In genomic region chr5:173689171-173689676, GRCh38 we compare ENCODE assay signal across 11 cellular contexts.
A peak's percentile ranks its signal among the peaks of the same experiment; 100 is the strongest.
DNase-seq lines count a peak whose midpoint lies in the region; ATAC-seq, FAIRE-seq and TF ChIP-seq lines count a peak whose summit lies in the region.
"Had no signal": no experiment of that assay in that cellular context is flagged by ENCODE, and none has a peak within 500 bp of the region (broad histone marks: within the 10 kb centered on the region; RNA-seq: fewer than 3 reads in every experiment).

No MANE protein-coding gene starts in this region.

- no peaks in the 10 kb centered on the region for H3K79me2 ChIP-seq in DND-41 (ENCODE audit: insufficient read depth, low read length)

- H3K4me1 ChIP-seq in DND-41 (ENCODE audit: insufficient read depth, low read length) (peaks cover 13% of the 10 kb centered on the region; the same call in 1 of the 2 replicates), kidney (ENCODE audit: control insufficient read depth in 1 of 2, insufficient read depth in 1 of 2, low read depth in 1 of 2, low read length in 2 of 2) (peaks cover 6 to 12% of the 10 kb centered on the region in 2 donors), psoas muscle (peaks cover 15% of the 10 kb centered on the region)
- H3K4me1 ChIP-seq: SJCRH30 had no signal

- no peak for FAIRE-seq in kidney (lab: Jason Lieb, UNC)

- H3K9me3 Mint-ChIP-seq in WTC11 = peaks cover 22% of the 10 kb centered on the region
- H3K9me3 Mint-ChIP-seq in activated CD4-positive, alpha-beta memory T cell treated with anti-CD3 and anti-CD28 coated beads, Interleukin-2, amount 10 ng/mL, durations not matched to agents 7 days and 5 days = no peaks in the 10 kb centered on the region

- DNase-seq in DND-41 = no peak
- no peak for DNase-seq in WTC11 (ENCODE audit: low spot score)
- DNase-seq in kidney = no peak
- no peak for DNase-seq in psoas muscle
- DNase-seq in activated CD4-positive, alpha-beta memory T cell treated with anti-CD3 and anti-CD28 coated beads, Interleukin-2, amount 10 ng/mL, durations not matched to agents 7 days and 5 days = no peak
- no peak for DNase-seq in iPS-NIHi7 (ENCODE audit: extremely low spot score)
- no peak for DNase-seq in germinal center (ENCODE audit: low spot score)
- no peak for DNase-seq in NCI-H1105 (lab: John Stamatoyannopoulos, UW)
- DNase-seq: H7, NCI-H187, SJCRH30 had no signal

- TF ChIP-seq CTCF in DND-41 (IDR thresholded peaks at IDR 0.05; ENCODE audit: borderline replicate concordance, extremely low read depth, low read length, poor library complexity, severe bottlenecking) (no peak), WTC11 (IDR thresholded peaks at IDR 0.05) (no peak), kidney (IDR thresholded peaks at IDR 0.05; ENCODE audit: borderline replicate concordance, extremely low read depth, insufficient read depth) (no peak), psoas muscle (IDR thresholded peaks at IDR 0.05) (no peak)

- no peak for ATAC-seq in DND-41 (ENCODE audit: insufficient read depth, low read depth)
- ATAC-seq in WTC11 = peak; percentile 76
- peak in 3 of 4 donors; percentile 25 to 49 (median 48) for ATAC-seq in psoas muscle

- H3K4me3 ChIP-seq in DND-41 (ENCODE audit: low read depth in 1 of 2, low read length in 2 of 2) (no peak overlapping the region), kidney (ENCODE audit: low read length in 2 of 2) (peak overlapping the region; percentile 59 to 61), psoas muscle (peak overlapping the region; percentile 31)
- H3K4me3 ChIP-seq: SJCRH30 had no signal

- H3K27me3 Mint-ChIP-seq in WTC11 (ENCODE audit: low read depth) = peaks cover 3% of the 10 kb centered on the region; the same call in 1 of the 2 replicates
- no peaks in the 10 kb centered on the region for H3K27me3 Mint-ChIP-seq in activated CD4-positive, alpha-beta memory T cell treated with anti-CD3 and anti-CD28 coated beads, Interleukin-2, amount 10 ng/mL, durations not matched to agents 7 days and 5 days

- H3K36me3 ChIP-seq in DND-41 (ENCODE audit: insufficient read depth, low read length) (0 out of 2 replicates have a peak, but pooled peaks cover 3% of the 10 kb centered on the region), kidney (ENCODE audit: control insufficient read depth in 1 of 2, insufficient read depth in 2 of 2, low read length in 2 of 2) (no peaks in the 10 kb centered on the region), psoas muscle (ENCODE audit: insufficient read depth in 1 of 2, low read depth in 1 of 2) (no peaks in the 10 kb centered on the region)
- H3K36me3 ChIP-seq: SJCRH30 had no signal

- POLR2A ChIA-PET in WTC11 (lab: Charles Lee) = no interaction called here
- POLR2A ChIA-PET in activated CD4-positive, alpha-beta memory T cell treated with anti-CD3 and anti-CD28 coated beads, Interleukin-2, amount 10 ng/mL, durations not matched to agents 7 days and 5 days (lab: Charles Lee) = no interaction called here

- H3K27me3 ChIP-seq in DND-41 (ENCODE audit: insufficient read depth, low read length, poor library complexity) (no peaks in the 10 kb centered on the region), psoas muscle (ENCODE audit: insufficient read depth in 3 of 3, low read length in 2 of 3) (no peaks in the 10 kb centered on the region)
- H3K27me3 ChIP-seq: SJCRH30 had no signal

- no peak overlapping the region for H3K4me3 Mint-ChIP-seq in WTC11
- no peak overlapping the region for H3K4me3 Mint-ChIP-seq in activated CD4-positive, alpha-beta memory T cell treated with anti-CD3 and anti-CD28 coated beads, Interleukin-2, amount 10 ng/mL, durations not matched to agents 7 days and 5 days

- WGBS in psoas muscle, 3 donors = 54 to 60% (median 55%) methylated on average over 6 of the region's 6 CpGs

- CTCF ChIA-PET in WTC11 (lab: Charles Lee) = interaction anchor here (1.2 to 2.2 kb wide), 5 partner anchors 59 to 291 kb away, joined by 4 to 7 read pairs (median 5); no protein-coding TSS in a partner anchor
- CTCF ChIA-PET in activated CD4-positive, alpha-beta memory T cell treated with anti-CD3 and anti-CD28 coated beads, Interleukin-2, amount 10 ng/mL, durations not matched to agents 7 days and 5 days (lab: Charles Lee) = no interaction called here

- no peak overlapping the region for H2AFZ ChIP-seq in DND-41 (ENCODE audit: low read depth, low read length)

- H3K9ac ChIP-seq in DND-41 (ENCODE audit: low read depth, low read length) (no peak overlapping the region; the same call in 1 of the 2 replicates), kidney (ENCODE audit: low read length in 2 of 2) (peak overlapping the region; percentile 6 to 69)

- no peaks in the 10 kb centered on the region for H3K9me3 ChIP-seq in DND-41 (ENCODE audit: insufficient read depth, low read length, severe bottlenecking)
- peaks cover 0 to 2% of the 10 kb centered on the region in 2 donors for H3K9me3 ChIP-seq in kidney (ENCODE audit: control insufficient read depth in 1 of 2, low read length in 2 of 2)
- no peaks in the 10 kb centered on the region for H3K9me3 ChIP-seq in psoas muscle

- intact Hi-C loops in kidney (cut with DNase I) = no loop called here
- intact Hi-C loops in psoas muscle (cut with DNase I) = no loop called here

- H3K4me2 ChIP-seq in DND-41 (ENCODE audit: insufficient read depth, low read length) = no peak overlapping the region

- no peaks in the 10 kb centered on the region for H4K20me1 ChIP-seq in DND-41 (ENCODE audit: insufficient read depth, low read length)

- H3K27ac ChIP-seq in DND-41 (ENCODE audit: low read length) = 0 out of 2 replicates have a peak overlapping the region, but pooled peaks have one; percentile 1
- H3K27ac ChIP-seq in kidney (ENCODE audit: low read depth in 2 of 2, low read length in 2 of 2) = peak overlapping the region; percentile 76 to 85
- peak overlapping the region; percentile 63 for H3K27ac ChIP-seq in psoas muscle
- H3K27ac ChIP-seq: SJCRH30 had no signal

- no peak overlapping the region; the same call in 1 of the 2 replicates for H3K27ac Mint-ChIP-seq in WTC11
- no peak overlapping the region for H3K27ac Mint-ChIP-seq in activated CD4-positive, alpha-beta memory T cell treated with anti-CD3 and anti-CD28 coated beads, Interleukin-2, amount 10 ng/mL, durations not matched to agents 7 days and 5 days

- peaks cover 18% of the 10 kb centered on the region for H3K4me1 Mint-ChIP-seq in WTC11
- H3K4me1 Mint-ChIP-seq in activated CD4-positive, alpha-beta memory T cell treated with anti-CD3 and anti-CD28 coated beads, Interleukin-2, amount 10 ng/mL, durations not matched to agents 7 days and 5 days = no peaks in the 10 kb centered on the region

- H3K36me3 Mint-ChIP-seq in WTC11 = peaks cover 18% of the 10 kb centered on the region
- H3K36me3 Mint-ChIP-seq in activated CD4-positive, alpha-beta memory T cell treated with anti-CD3 and anti-CD28 coated beads, Interleukin-2, amount 10 ng/mL, durations not matched to agents 7 days and 5 days (ENCODE audit: low read depth) = no peaks in the 10 kb centered on the region

TF ChIP-seq in WTC11, 78 proteins besides CTCF, POLR2A, EP300 and RAD21:
- TF ChIP-seq JAZF1 (CRISPR knock-in tag; IDR thresholded peaks at IDR 0.05) (no peak), GABPB1 (CRISPR knock-in tag; IDR thresholded peaks at IDR 0.05) (peak; percentile 43; the same call in 1 of the 2 replicates)

Comparison
In these comparisons a context has a peak if more than half of its experiments do, and no peak if none do; other contexts are left out.
1. H3K27ac ChIP-seq: peak in every context shown above with its lines; median percentile 80 in kidney; 63 in psoas muscle; 1 in DND-41.
2. H3K4me3 ChIP-seq: peak in kidney (2 of 2) and psoas muscle (single experiment); none in DND-41 (0 of 2).